Comparison of ENCODE assay signal across 2 cellular contexts in genomic region chr1:162644986-162645314, GRCh38.
TF ChIP-seq lines count a peak whose summit lies in the region.

No MANE protein-coding gene starts in this region.

TF ChIP-seq in A549, 52 proteins besides CTCF, POLR2A, EP300 and RAD21:
- TF ChIP-seq MAFK (IDR thresholded peaks at IDR 0.05; ENCODE audit: partially characterized antibody), result peak; percentile 68
- TF ChIP-seq BHLHE40 (IDR thresholded peaks at IDR 0.05; ENCODE audit: low read depth, low read length), result no peak

TF ChIP-seq in K562, 482 proteins besides CTCF, POLR2A, EP300 and RAD21 (continues in another document):
- no peak for TF ChIP-seq ARID4B (CRISPR knock-in tag; IDR thresholded peaks at IDR 0.05)
- no peak for TF ChIP-seq SIN3B (IDR thresholded peaks at IDR 0.05; ENCODE audit: low read depth)
- no peak for TF ChIP-seq EGR1 (conservative IDR thresholded peaks at IDR 0.05)
- no peak for TF ChIP-seq ZNF609 (CRISPR knock-in tag; IDR thresholded peaks at IDR 0.05; ENCODE audit: borderline replicate concordance)
- TF ChIP-seq E2F1 (CRISPR knock-in tag; IDR thresholded peaks at IDR 0.05), result no peak
- no peak for TF ChIP-seq ZBTB8A (IDR thresholded peaks at IDR 0.05; ENCODE audit: partially characterized antibody)
- no peak for TF ChIP-seq JUNB (CRISPR knock-in tag; conservative IDR thresholded peaks at IDR 0.05)
- TF ChIP-seq ADNP (tag; IDR thresholded peaks at IDR 0.05), result 0 out of 2 replicates have a peak, but pooled peaks have one; percentile 4
- TF ChIP-seq BACH1 (tag; IDR thresholded peaks at IDR 0.05), result no peak
- TF ChIP-seq USF1 (CRISPR knock-in tag; IDR thresholded peaks at IDR 0.05), result no peak
- no peak for TF ChIP-seq ZNF165 (CRISPR knock-in tag; IDR thresholded peaks at IDR 0.05; ENCODE audit: borderline replicate concordance)
- no peak for TF ChIP-seq CHD2 (IDR thresholded peaks at IDR 0.05; ENCODE audit: low read depth, low read length)
- no peak for TF ChIP-seq FOXP1 (CRISPR knock-in tag; IDR thresholded peaks at IDR 0.05)
- no peak for TF ChIP-seq PHF8 (IDR thresholded peaks at IDR 0.05; ENCODE audit: borderline replicate concordance, low read length)
- no peak for TF ChIP-seq ZNF766 (CRISPR knock-in tag; conservative IDR thresholded peaks at IDR 0.05)
- TF ChIP-seq FOXK2 (conservative IDR thresholded peaks at IDR 0.05 in 1 of 2, IDR thresholded peaks at IDR 0.05 in 1 of 2; ENCODE audit: low read depth in 2 of 2), result no peak
- TF ChIP-seq TFAM (CRISPR knock-in tag; conservative IDR thresholded peaks at IDR 0.05), result no peak
- no peak for TF ChIP-seq PRMT5 (CRISPR knock-in tag; IDR thresholded peaks at IDR 0.05)
- TF ChIP-seq GABPA (tag; conservative IDR thresholded peaks at IDR 0.05; ENCODE audit: low read depth), result no peak
- TF ChIP-seq NFIX (CRISPR knock-in tag; IDR thresholded peaks at IDR 0.05; ENCODE audit: low read depth), result no peak
- TF ChIP-seq STAG1 (CRISPR knock-in tag; IDR thresholded peaks at IDR 0.05; ENCODE audit: borderline replicate concordance), result no peak
- TF ChIP-seq MAFG (tag; conservative IDR thresholded peaks at IDR 0.05), result peak; percentile 90
- TF ChIP-seq PKNOX1 (IDR thresholded peaks at IDR 0.05), result peak; percentile 46; the same call in 1 of the 2 replicates
- TF ChIP-seq FOXO4 (CRISPR knock-in tag; IDR thresholded peaks at IDR 0.05), result no peak
- 0 out of 2 replicates have a peak, but pooled peaks have one; percentile 12 for TF ChIP-seq MIER1 (IDR thresholded peaks at IDR 0.05; ENCODE audit: low read depth)
- TF ChIP-seq CBX5 (IDR thresholded peaks at IDR 0.05; ENCODE audit: borderline replicate concordance, low read depth), result no peak
- TF ChIP-seq SPI1 (IDR thresholded peaks at IDR 0.05; ENCODE audit: borderline replicate concordance, low read depth, low read length), result no peak
- TF ChIP-seq TCF3 (CRISPR knock-in tag; IDR thresholded peaks at IDR 0.05), result no peak
- TF ChIP-seq RBM25 (IDR thresholded peaks at IDR 0.05; ENCODE audit: low read depth, low read length, severe bottlenecking), result no peak
- 0 out of 2 replicates have a peak, but pooled peaks have one; percentile 8 for TF ChIP-seq FOSL1 (tag; conservative IDR thresholded peaks at IDR 0.05)
- peak; percentile 91 for TF ChIP-seq C11orf30 (IDR thresholded peaks at IDR 0.05; ENCODE audit: low read depth)
- no peak for TF ChIP-seq TEAD4 (IDR thresholded peaks at IDR 0.05; ENCODE audit: low read length)
- TF ChIP-seq TEAD4 (CRISPR knock-in tag; IDR thresholded peaks at IDR 0.05; ENCODE audit: borderline replicate concordance), result no peak
- TF ChIP-seq KLF1 (tag; IDR thresholded peaks at IDR 0.05), result no peak
- TF ChIP-seq MEIS2 (IDR thresholded peaks at IDR 0.05; ENCODE audit: partially characterized antibody), result peak; percentile 3
- TF ChIP-seq E2F4 (CRISPR knock-in tag; IDR thresholded peaks at IDR 0.05; ENCODE audit: low read depth), result no peak
- TF ChIP-seq MAFK (IDR thresholded peaks at IDR 0.05; ENCODE audit: low read length), result peak; percentile 85
- TF ChIP-seq ZNF316 (IDR thresholded peaks at IDR 0.05), result peak; percentile 95
- no peak for TF ChIP-seq MITF (IDR thresholded peaks at IDR 0.05)
- no peak for TF ChIP-seq POLR2H (tag; IDR thresholded peaks at IDR 0.05; ENCODE audit: low read depth)
- TF ChIP-seq CREB3L1 (IDR thresholded peaks at IDR 0.05; ENCODE audit: borderline replicate concordance, low read depth), result no peak
- TF ChIP-seq RAD51 (IDR thresholded peaks at IDR 0.05; ENCODE audit: borderline replicate concordance, low read depth), result no peak
- no peak for TF ChIP-seq SIX5 (IDR thresholded peaks at IDR 0.05; ENCODE audit: borderline replicate concordance in 1 of 2, insufficient read depth in 1 of 2, low read depth in 1 of 2, low read length in 2 of 2)
- no peak for TF ChIP-seq CBFB (CRISPR knock-in tag; IDR thresholded peaks at IDR 0.05)
